17 cellular contexts compared by ENCODE assay signal in genomic region chr2:168611091-168611490, GRCh38.
A peak's percentile ranks its signal among the peaks of the same experiment; 100 is the strongest.
DNase-seq lines count a peak whose midpoint lies in the region; ATAC-seq and TF ChIP-seq lines count a peak whose summit lies in the region.
"Had no signal": no experiment of that assay in that cellular context is flagged by ENCODE, and none has a peak within 500 bp of the region (broad histone marks: within the 10 kb centered on the region; RNA-seq: fewer than 3 reads in every experiment).

No MANE protein-coding gene starts in this region.

- TF ChIP-seq CTCF in AG10803 (conservative IDR thresholded peaks at IDR 0.05; ENCODE audit: low read length) (no peak), choroid plexus epithelial cell (conservative IDR thresholded peaks at IDR 0.05; ENCODE audit: low read depth, low read length) (no peak), mesothelial cell of epicardium (IDR thresholded peaks at IDR 0.05; ENCODE audit: unreplicated experiment) (no peak), A673 (conservative IDR thresholded peaks at IDR 0.05; ENCODE audit: low read depth, low read length) (no peak)

- H3K4me1 ChIP-seq in SJSA1 (replicated peaks) (peaks cover 36% of the 10 kb centered on the region), A673 (ENCODE audit: insufficient read depth, low read length, poor library complexity, severe bottlenecking) (no peaks in the 10 kb centered on the region)

- peaks cover 62% of the 10 kb centered on the region for H3K36me3 Mint-ChIP-seq in mesothelial cell of epicardium

- BruUV-seq in A673 (replicated peaks; lab: Mats Ljungman, UMichigan), result no TSS peak

- H3K36me3 ChIP-seq in SJSA1 (no peaks in the 10 kb centered on the region), A673 (ENCODE audit: insufficient read depth, low read length, poor library complexity, severe bottlenecking) (no peaks in the 10 kb centered on the region)

- H3K27ac ChIP-seq in SJSA1 (peak overlapping the region; percentile 90), A673 (ENCODE audit: low read depth, low read length, poor library complexity, severe bottlenecking) (no peak overlapping the region)
- H3K27ac ChIP-seq: C4-2B had no signal

- intact Hi-C loops in A673 (cut with micrococcal nuclease; ENCODE audit: unreplicated experiment), result no loop called here

- H3K27me3 Mint-ChIP-seq in mesothelial cell of epicardium (ENCODE audit: low read depth), result no peaks in the 10 kb centered on the region
- H3K27me3 Mint-ChIP-seq: CD4-positive, alpha-beta T cell had no signal

- H3K4me3 ChIP-seq in AG10803 (ENCODE audit: low read length) (no peak overlapping the region), SJSA1 (no peak overlapping the region), choroid plexus epithelial cell (ENCODE audit: low read depth, low read length) (no peak overlapping the region), A673 (ENCODE audit: low read depth, low read length, poor library complexity, severe bottlenecking) (no peak overlapping the region)
- H3K4me3 ChIP-seq: GM23338 had no signal

- peak; percentile 29 for DNase-seq in AG10803 (ENCODE audit: low read depth)
- DNase-seq in SJSA1 (ENCODE audit: low read depth in 1 of 2, low spot score in 2 of 2), result peak in 1 of 2 experiments; percentile 23
- DNase-seq in choroid plexus epithelial cell (ENCODE audit: low read depth), result peak; percentile 31
- no peak for DNase-seq in mesothelial cell of epicardium (ENCODE audit: low spot score in 2 of 2, unreplicated experiment in 2 of 2)
- DNase-seq in A673 (ENCODE audit: low spot score), result no peak
- DNase-seq: ACHN; AML-193; CD4-positive, alpha-beta T cell; DMS153; DMS79; GDM1; HCEC 1CT; IMR-90 had no signal

- H3K27ac Mint-ChIP-seq in mesothelial cell of epicardium, result peak overlapping the region; percentile 22
- H3K27ac Mint-ChIP-seq: CD4-positive, alpha-beta T cell; GM23338 had no signal

- CTCF ChIA-PET in A673 (lab: Charles Lee), result no interaction called here

- H3K9me3 ChIP-seq in SJSA1 (replicated peaks) (no peaks in the 10 kb centered on the region; the same call in 1 of the 2 replicates), A673 (ENCODE audit: low read depth, low read length, poor library complexity, severe bottlenecking) (no peaks in the 10 kb centered on the region)

- peaks cover 22% of the 10 kb centered on the region for H3K4me1 Mint-ChIP-seq in mesothelial cell of epicardium
- H3K4me1 Mint-ChIP-seq: GM23338 had no signal

- POLR2A ChIA-PET in A673 (lab: Charles Lee; ENCODE audit: low non-redundant PET), result no interaction called here

- no peaks in the 10 kb centered on the region for H3K27me3 ChIP-seq in SJSA1 (replicated peaks)
- no peaks in the 10 kb centered on the region for H3K27me3 ChIP-seq in A673 (replicated peaks; ENCODE audit: insufficient read depth, low read depth, low read length, poor library complexity)

- peaks cover 34% of the 10 kb centered on the region for H3K9me3 Mint-ChIP-seq in mesothelial cell of epicardium

- no peak overlapping the region for H3K4me3 Mint-ChIP-seq in mesothelial cell of epicardium
- H3K4me3 Mint-ChIP-seq: CD4-positive, alpha-beta T cell; GM23338 had no signal

- ATAC-seq in GM21786 (IDR thresholded peaks at IDR 0.05; ENCODE audit: unreplicated experiment), result no peak
- no peak for ATAC-seq in HG03095 (IDR thresholded peaks at IDR 0.05; ENCODE audit: unreplicated experiment)
- ATAC-seq: GM23338 had no signal

Comparison
In these comparisons a context has a peak if more than half of its experiments do, and no peak if none do; other contexts are left out.
1. DNase-seq: peak in AG10803 (single experiment) and choroid plexus epithelial cell (single experiment); none in mesothelial cell of epicardium (0 of 2) and A673 (single experiment).